Comparison of ENCODE assay signal across 8 cellular contexts in genomic region chr6:29631860-29632731, GRCh38. TPM values are rescaled to one million over a fixed set of nuclear protein-coding genes. Genes with fewer than 3 reads are reported as not detected.
DNase-seq lines count a peak whose midpoint lies in the region; ATAC-seq, FAIRE-seq and TF ChIP-seq lines count a peak whose summit lies in the region.

No MANE protein-coding gene starts in this region.

- peak overlapping the region; percentile 94 for H3K4me2 ChIP-seq in A549

- FAIRE-seq in A549 (lab: Jason Lieb, UNC) (no peak), bronchial epithelial cell (lab: Jason Lieb, UNC) (no peak)

- peaks cover 14% of the 10 kb centered on the region for H3K4me1 ChIP-seq in A549

- H3K27ac ChIP-seq in A549: peak overlapping the region; percentile 87 to 98
- H3K27ac ChIP-seq in WERI-Rb-1: peak overlapping the region; percentile 86

- TF ChIP-seq RAD21 in A549 (conservative IDR thresholded peaks at IDR 0.05 in 1 of 2, IDR thresholded peaks at IDR 0.05 in 1 of 2): no peak

- peak; percentile 32 to 64 for ATAC-seq in A549
- ATAC-seq in GM19351 (IDR thresholded peaks at IDR 0.05; ENCODE audit: unreplicated experiment): peak; percentile 26

- CTCF ChIA-PET in A549 (lab: Yijun Ruan, JAX): interaction anchor here (18.2 kb wide), 1 partner anchor 18 kb away, joined by 183 read pairs; no protein-coding TSS in a partner anchor

- TF ChIP-seq CTCF in A549 (IDR thresholded peaks at IDR 0.05) (no peak), LNCaP clone FGC (IDR thresholded peaks at IDR 0.05; ENCODE audit: control insufficient read depth, extremely low read depth, insufficient read depth) (no peak), WERI-Rb-1 (IDR thresholded peaks at IDR 0.05; ENCODE audit: low read depth, low read length) (no peak), bronchial epithelial cell (IDR thresholded peaks at IDR 0.05; ENCODE audit: insufficient read depth, low read length, severe bottlenecking) (no peak)

- DNase-seq in A549 (ENCODE audit: low read depth in 1 of 2, low spot score in 1 of 2) (peak; percentile 21 to 51), LNCaP clone FGC (ENCODE audit: low read depth) (no peak), WERI-Rb-1 (peak; percentile 93), bronchial epithelial cell (ENCODE audit: low read depth) (no peak), islet precursor cell (peak; percentile 80), epidermal melanocyte (ENCODE audit: insufficient read length, low spot score) (no peak)
- peak; percentile 52 for DNase-seq in stimulated activated CD4-positive, alpha-beta T cell treated with anti-CD3 and anti-CD28 coated beads, Interleukin-12 subunit alpha, Interleukin-12 subunit beta, amount 100 ng/mL, for 4 hours

- H3K36me3 ChIP-seq in WERI-Rb-1 (peaks cover 13% of the 10 kb centered on the region), bronchial epithelial cell (ENCODE audit: control insufficient read depth, insufficient read depth, low read length) (no peaks in the 10 kb centered on the region)

- peak; percentile 12; the same call in 1 of the 2 replicates for TF ChIP-seq POLR2A in A549 (IDR thresholded peaks at IDR 0.05; ENCODE audit: low read length)

- POLR2A ChIA-PET in A549 (lab: Yijun Ruan, JAX): interaction anchor here (0.6 to 1.4 kb wide), 4 partner anchors 7 to 646 kb away, joined by 3 to 13 read pairs (median 4); no protein-coding TSS in a partner anchor

- H3K27me3 ChIP-seq in WERI-Rb-1 (ENCODE audit: insufficient read depth, low read depth, severe bottlenecking) (no peaks in the 10 kb centered on the region), bronchial epithelial cell (ENCODE audit: control insufficient read depth, insufficient read depth, low read length) (no peaks in the 10 kb centered on the region)

- 21% methylated on average over 23 of the region's 53 CpGs for WGBS in A549 (ENCODE audit: missing lambda C conversion rate)

- TF ChIP-seq EP300 in A549 (IDR thresholded peaks at IDR 0.05): no peak

- H3K9me3 ChIP-seq in A549 (no peaks in the 10 kb centered on the region), WERI-Rb-1 (ENCODE audit: severe bottlenecking) (no peaks in the 10 kb centered on the region)

- peak overlapping the region; percentile 54 for H3K4me3 ChIP-seq in A549
- peak overlapping the region; percentile 66 for H3K4me3 ChIP-seq in LNCaP clone FGC (ENCODE audit: low read depth, low read length)
- H3K4me3 ChIP-seq in WERI-Rb-1 (ENCODE audit: low read depth, low read length): peak overlapping the region; percentile 68
- H3K4me3 ChIP-seq in bronchial epithelial cell (ENCODE audit: low read depth, low read length): peak overlapping the region; percentile 69

TF ChIP-seq in A549, 52 proteins besides CTCF, POLR2A, EP300 and RAD21:
- no peak for TF ChIP-seq NPAS2 (CRISPR knock-in tag; IDR thresholded peaks at IDR 0.05; ENCODE audit: borderline replicate concordance)
- no peak for TF ChIP-seq ZNF302 (CRISPR knock-in tag; IDR thresholded peaks at IDR 0.05)
- no peak for TF ChIP-seq ATOH8 (CRISPR knock-in tag; IDR thresholded peaks at IDR 0.05; ENCODE audit: low read depth)
- no peak for TF ChIP-seq CHD4 (IDR thresholded peaks at IDR 0.05; ENCODE audit: borderline replicate concordance)
- TF ChIP-seq BCL3 (IDR thresholded peaks at IDR 0.05): no peak
- no peak for TF ChIP-seq ELK1 (IDR thresholded peaks at IDR 0.05; ENCODE audit: low read depth, low read length)
- TF ChIP-seq ESRRA (IDR thresholded peaks at IDR 0.05; ENCODE audit: borderline replicate concordance, low read length): no peak
- no peak for TF ChIP-seq KDM1A (IDR thresholded peaks at IDR 0.05; ENCODE audit: low read depth)
- TF ChIP-seq BHLHE40 (IDR thresholded peaks at IDR 0.05; ENCODE audit: low read depth, low read length): no peak
- no peak for TF ChIP-seq HOXB13 (CRISPR knock-in tag; IDR thresholded peaks at IDR 0.05; ENCODE audit: low read depth)
- TF ChIP-seq KDM5A (IDR thresholded peaks at IDR 0.05): no peak
- TF ChIP-seq TFCP2L1 (CRISPR knock-in tag; IDR thresholded peaks at IDR 0.05): no peak
- TF ChIP-seq NFE2L2 (conservative IDR thresholded peaks at IDR 0.05; ENCODE audit: low read length): no peak
- TF ChIP-seq PBX3 (IDR thresholded peaks at IDR 0.05): no peak
- TF ChIP-seq USF2 (IDR thresholded peaks at IDR 0.05): no peak
- TF ChIP-seq MAFK (IDR thresholded peaks at IDR 0.05; ENCODE audit: partially characterized antibody): no peak
- no peak for TF ChIP-seq EHF (CRISPR knock-in tag; IDR thresholded peaks at IDR 0.05)
- no peak for TF ChIP-seq FOSB (CRISPR knock-in tag; IDR thresholded peaks at IDR 0.05)
- TF ChIP-seq FOSL2 (IDR thresholded peaks at IDR 0.05): no peak
- no peak for TF ChIP-seq FOSL2 (CRISPR knock-in tag; IDR thresholded peaks at IDR 0.05)

RNA-seq across cellular contexts. Expression of gene GABBR1, which starts 0.9 kb away (rescaled TPM):
- 6.8 and 11.0 TPM in 2 replicates for polyA plus RNA-seq in A549 (2011; rRNA removed)
- polyA plus RNA-seq in A549 (2012; cell fraction: cytosol; rRNA removed): 6.1 and 6.5 TPM in 2 replicates
- polyA plus RNA-seq in A549 (2012; cell fraction: nucleus; rRNA removed): 40.3 and 57.4 TPM in 2 replicates
- polyA plus RNA-seq in A549 (2017; fragmentation: RNase III; extraction: RNeasy Plus Mini Kit Qiagen cat#74134 plus additional on column Dnase treatment): 8.2 to 9.7 TPM (median 9.0 TPM) in 3 replicates
- polyA minus RNA-seq in A549 (2011; rRNA and poly(A)+ RNA removed): 7.9 and 13.0 TPM in 2 replicates
- total RNA-seq in bronchial epithelial cell: 6.3 and 11.1 TPM in 2 replicates

RNA-seq across cellular contexts. Expression of gene MOG, which starts 24.8 kb away (rescaled TPM):
- polyA plus RNA-seq in A549 (2011; rRNA removed) (not detected in 2 replicates), A549 (2017; fragmentation: RNase III; extraction: RNeasy Plus Mini Kit Qiagen cat#74134 plus additional on column Dnase treatment) (not detected in 3 replicates)
- polyA plus RNA-seq in A549 (2012; cell fraction: cytosol; rRNA removed): not detected in 2 replicates
- not detected in 2 replicates for polyA plus RNA-seq in A549 (2012; cell fraction: nucleus; rRNA removed)
- polyA minus RNA-seq in A549 (2011; rRNA and poly(A)+ RNA removed): not detected in 2 replicates
- not detected in 2 replicates for total RNA-seq in bronchial epithelial cell

RNA-seq across cellular contexts. Expression of gene OR2H2, which starts 47.2 kb away (rescaled TPM):
- polyA plus RNA-seq in A549 (2011; rRNA removed) (not detected in 2 replicates), A549 (2017; fragmentation: RNase III; extraction: RNeasy Plus Mini Kit Qiagen cat#74134 plus additional on column Dnase treatment) (not detected in 3 replicates)
- not detected in 2 replicates for polyA plus RNA-seq in A549 (2012; cell fraction: cytosol; rRNA removed)
- not detected in 2 replicates for polyA plus RNA-seq in A549 (2012; cell fraction: nucleus; rRNA removed)
- polyA minus RNA-seq in A549 (2011; rRNA and poly(A)+ RNA removed): not detected in 2 replicates
- total RNA-seq in bronchial epithelial cell: not detected in 2 replicates

RNA-seq across cellular contexts. Expression of gene ZFP57, which starts 48.9 kb away (rescaled TPM):
- polyA plus RNA-seq in A549 (2011; rRNA removed): 0.07 and 0.08 TPM in 2 replicates
- not detected in 2 replicates for polyA plus RNA-seq in A549 (2012; cell fraction: cytosol; rRNA removed)
- 0.05 and 0.11 TPM in 2 replicates for polyA plus RNA-seq in A549 (2012; cell fraction: nucleus; rRNA removed)
- not detected in 3 replicates for polyA plus RNA-seq in A549 (2017; fragmentation: RNase III; extraction: RNeasy Plus Mini Kit Qiagen cat#74134 plus additional on column Dnase treatment)
- polyA minus RNA-seq in A549 (2011; rRNA and poly(A)+ RNA removed): not detected in 2 replicates
- 0.90 and 1.6 TPM in 2 replicates for total RNA-seq in bronchial epithelial cell

Comparison
In these comparisons a context has a peak if more than half of its experiments do, and no peak if none do; other contexts are left out.
1. DNase-seq: peak in A549 (2 of 2), WERI-Rb-1 (single experiment), islet precursor cell (single experiment) and stimulated activated CD4-positive, alpha-beta T cell treated with anti-CD3 and anti-CD28 coated beads, Interleukin-12 subunit alpha, Interleukin-12 subunit beta, amount 100 ng/mL, for 4 hours (single experiment); none in LNCaP clone FGC (single experiment), bronchial epithelial cell (single experiment) and epidermal melanocyte (single experiment).
2. Peak in every context shown above with its lines, with median percentiles within 50 percentile points of each other: H3K4me3 ChIP-seq.